ENCODE assay signal across 1 cellular context in genomic region chr1:163055531-163055930, GRCh38.
TF ChIP-seq lines count a peak whose summit lies in the region.

No MANE protein-coding gene starts in this region.

TF ChIP-seq in WTC11, 78 proteins besides CTCF, POLR2A, EP300 and RAD21 (continued from another document):
- TF ChIP-seq AFF4 (CRISPR knock-in tag; IDR thresholded peaks at IDR 0.05; ENCODE audit: borderline replicate concordance) (no peak), ZMAT4 (CRISPR knock-in tag; IDR thresholded peaks at IDR 0.05) (no peak), ATF6 (CRISPR knock-in tag; IDR thresholded peaks at IDR 0.05) (no peak), ESRRA (CRISPR knock-in tag; IDR thresholded peaks at IDR 0.05; ENCODE audit: borderline replicate concordance) (no peak), AR (CRISPR knock-in tag; IDR thresholded peaks at IDR 0.05) (no peak), SP1 (CRISPR knock-in tag; conservative IDR thresholded peaks at IDR 0.05) (no peak), SMAD4 (CRISPR knock-in tag; IDR thresholded peaks at IDR 0.05) (no peak), ZBTB21 (CRISPR knock-in tag; IDR thresholded peaks at IDR 0.05; ENCODE audit: borderline replicate concordance) (no peak)
